In the genomic region with DNA sequence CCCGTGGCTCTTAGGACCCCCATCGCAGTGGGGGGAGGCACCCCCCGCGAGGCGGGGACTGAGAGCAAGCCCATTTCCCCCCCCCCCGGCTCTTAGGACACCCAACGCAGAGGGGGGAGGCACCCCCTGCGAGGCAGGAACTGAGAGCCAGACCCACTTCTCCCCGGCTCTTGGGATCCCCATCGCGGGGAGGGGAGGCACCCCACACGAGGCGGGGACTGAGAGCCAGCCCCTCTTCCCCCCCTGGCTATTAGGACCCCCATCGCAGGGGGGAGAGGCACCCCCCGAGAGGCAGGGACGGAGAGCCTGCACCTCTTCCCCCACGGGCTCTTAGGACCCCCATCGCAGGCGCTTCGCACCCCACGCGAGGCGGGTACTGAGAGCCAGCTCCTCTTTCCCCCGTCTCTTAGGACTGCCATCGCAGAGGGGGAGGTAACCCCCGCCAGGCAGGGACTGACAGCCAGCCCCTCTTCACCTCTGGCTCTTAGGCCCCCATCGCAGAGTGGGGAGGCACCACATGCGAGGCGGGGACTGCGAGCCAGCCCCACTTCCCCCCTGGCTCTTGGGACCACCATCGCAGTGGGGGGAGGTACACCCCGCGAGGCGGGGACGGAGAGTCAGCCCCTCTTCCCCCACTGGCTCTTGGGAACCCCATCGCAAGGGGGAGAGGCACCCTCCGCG, we compare ENCODE assay signal across 10 cellular contexts. TPM values are rescaled to one million over a fixed set of nuclear protein-coding genes. Genes with fewer than 3 reads are reported as not detected.
DNase-seq lines count a peak whose midpoint lies in the region; ATAC-seq and TF ChIP-seq lines count a peak whose summit lies in the region.
"Had no signal": no experiment of that assay in that cellular context is flagged by ENCODE, and none has a peak within 500 bp of the region (broad histone marks: within the 10 kb centered on the region; RNA-seq: fewer than 3 reads in every experiment).

No MANE protein-coding gene starts in this region.

- peaks cover 12% of the 10 kb centered on the region for H3K4me1 Mint-ChIP-seq in GM23338

- H3K27ac ChIP-seq in GM23338 (ENCODE audit: low read depth) (no peak overlapping the region), Peyer's patch (peak overlapping the region in 1 of 4 donors; percentile 31), esophagus squamous epithelium (no peak overlapping the region)
- H3K27ac ChIP-seq: KMS-11, lower lobe of right lung had no signal

- peaks cover 36% of the 10 kb centered on the region for H3K27me3 Mint-ChIP-seq in GM23338 (ENCODE audit: insufficient read depth, low read depth, poor library complexity)

- H3K4me1 ChIP-seq in GM23338 (ENCODE audit: insufficient read depth) (no peaks in the 10 kb centered on the region), Peyer's patch (peaks cover 0 to 23% (median 0%) of the 10 kb centered on the region in 4 donors), esophagus squamous epithelium (peaks cover 15 to 33% (median 23%) of the 10 kb centered on the region in 3 donors)

- H3K4me2 ChIP-seq in GM23338: peak overlapping the region; percentile 81
- H3K4me2 ChIP-seq: KMS-11 had no signal

- WGBS in esophagus squamous epithelium, 2 donors: no CpG with 5 or more reads among the region's 38 CpGs

- H3K9me2 ChIP-seq in GM23338 (ENCODE audit: insufficient read depth): no peaks in the 10 kb centered on the region

- H4K20me1 ChIP-seq in GM23338 (replicated peaks; ENCODE audit: insufficient read depth): no peaks in the 10 kb centered on the region

- no peak for ATAC-seq in GM23338
- no peak for ATAC-seq in HG03108 (IDR thresholded peaks at IDR 0.05; ENCODE audit: unreplicated experiment)
- ATAC-seq in HG03469 (IDR thresholded peaks at IDR 0.05; ENCODE audit: unreplicated experiment): no peak

- H3K4me3 ChIP-seq in GM23338: peak overlapping the region; percentile 69
- peak overlapping the region in 3 of 4 donors; percentile 34 to 66 (median 57) for H3K4me3 ChIP-seq in Peyer's patch
- H3K4me3 ChIP-seq in esophagus squamous epithelium: peak overlapping the region in 3 of 4 donors; percentile 32 to 66 (median 40)

- intact Hi-C loops in esophagus squamous epithelium (cut with DNase I): no loop called here
- intact Hi-C loops in posterior vena cava (cut with DNase I): no loop called here

- H3K4me3 Mint-ChIP-seq in GM23338: peak overlapping the region; percentile 69

- H3K9me3 ChIP-seq in Peyer's patch (no peaks in the 10 kb centered on the region), esophagus squamous epithelium (no peaks in the 10 kb centered on the region)
- H3K9me3 ChIP-seq: lower lobe of right lung had no signal

- no peaks in the 10 kb centered on the region for H3K9me3 Mint-ChIP-seq in GM23338

- H3F3A ChIP-seq in GM23338 (replicated peaks; ENCODE audit: low read depth): no peaks in the 10 kb centered on the region

- H3K27ac Mint-ChIP-seq in GM23338: no peak overlapping the region

- H3K36me3 ChIP-seq in GM23338 (ENCODE audit: insufficient read depth): no peaks in the 10 kb centered on the region
- no peaks in the 10 kb centered on the region for H3K36me3 ChIP-seq in Peyer's patch
- H3K36me3 ChIP-seq in esophagus squamous epithelium: no peaks in the 10 kb centered on the region
- H3K36me3 ChIP-seq: lower lobe of right lung had no signal

- H3K27me3 ChIP-seq in GM23338 (ENCODE audit: insufficient read depth): peaks cover 44% of the 10 kb centered on the region
- no peaks in the 10 kb centered on the region for H3K27me3 ChIP-seq in Peyer's patch
- H3K27me3 ChIP-seq in esophagus squamous epithelium: peaks cover 0 to 37% (median 4%) of the 10 kb centered on the region in 4 donors

- TF ChIP-seq POLR2A in Peyer's patch (IDR thresholded peaks at IDR 0.05) (no peak), esophagus squamous epithelium (IDR thresholded peaks at IDR 0.05) (no peak)

- no peaks in the 10 kb centered on the region for H3K79me2 ChIP-seq in GM23338 (replicated peaks; ENCODE audit: insufficient read depth)

- DNase-seq in GM23338 (ENCODE audit: low spot score) (no peak), Peyer's patch (peak in 2 of 3 donors; percentile 24 to 46), esophagus squamous epithelium (lab: John Stamatoyannopoulos, UW) (no peak), posterior vena cava (ENCODE audit: low spot score) (peak; percentile 79)
- no peak for DNase-seq in activated effector memory CD4-positive, alpha-beta T cell treated with anti-CD3 and anti-CD28 coated beads, Interleukin-2, amount 50 U/mL, for 16 hours
- DNase-seq: lower lobe of right lung, NCI-H2081 treated with DMSO at 0.1 percent for 48 hours had no signal

- no peak for TF ChIP-seq CTCF in GM23338 (conservative IDR thresholded peaks at IDR 0.05; ENCODE audit: low read depth in 2 of 2)
- no peak for TF ChIP-seq CTCF in Peyer's patch (IDR thresholded peaks at IDR 0.05)
- no peak for TF ChIP-seq CTCF in esophagus squamous epithelium (IDR thresholded peaks at IDR 0.05)

- H3K36me3 Mint-ChIP-seq in GM23338 (ENCODE audit: low read depth): no peaks in the 10 kb centered on the region; the same call in 2 of the 3 replicates

- H2AFZ ChIP-seq in GM23338: no peak overlapping the region

TF ChIP-seq in GM23338, 12 proteins besides CTCF, POLR2A, EP300 and RAD21:
- TF ChIP-seq POLR2AphosphoS5 (IDR thresholded peaks at IDR 0.05; ENCODE audit: low read depth): no peak
- TF ChIP-seq EZH2 (IDR thresholded peaks at IDR 0.05; ENCODE audit: low read depth, unreplicated experiment): no peak

RNA-seq across cellular contexts. Expression of a gene that starts 46.0 kb away (rescaled TPM):
- total RNA-seq in GM23338 (2014; rRNA removed; shearing (Covaris generic)): 95.7 and 103 TPM in 2 replicates
- 58.4 and 66.0 TPM in 2 replicates for polyA plus RNA-seq in GM23338 (2016; fragmentation: Nextera tagmentation; extraction: Ambion mirVana)
- total RNA-seq in Peyer's patch (100 to 1,000 TPM in 2 of 4 donors, 10 to 100 TPM in 2; 53.1 to 189 (median 100) TPM), esophagus squamous epithelium (10 to 100 TPM in 3 of 4 donors, 1 to 10 TPM in 1; 9.1 to 39.9 (median 23.5) TPM), posterior vena cava (10 to 100 TPM in 1 of 2 donors, 1 to 10 TPM in 1; 9.3 to 16.4 TPM)

Comparison
In these comparisons a context has a peak if more than half of its experiments do, and no peak if none do; other contexts are left out.
1. DNase-seq: peak in Peyer's patch (2 of 3) and posterior vena cava (single experiment); none in GM23338 (single experiment), esophagus squamous epithelium (single experiment) and activated effector memory CD4-positive, alpha-beta T cell treated with anti-CD3 and anti-CD28 coated beads, Interleukin-2, amount 50 U/mL, for 16 hours (single experiment).
2. Peak in every context shown above with its lines, with median percentiles within 50 percentile points of each other: H3K4me3 ChIP-seq.